In genomic region chr10:99845837-99846382, GRCh38 we compare ENCODE assay signal across 8 cellular contexts.
DNase-seq lines count a peak whose midpoint lies in the region; ATAC-seq and TF ChIP-seq lines count a peak whose summit lies in the region.

No MANE protein-coding gene starts in this region.

- intact Hi-C loops in gastrocnemius medialis (cut with DNase I; ENCODE audit: low total_unique reads): loop anchor here (1.0 to 10.0 kb wide), 3 partner anchors 169 to 341 kb away; partner anchors contain the start of gene ERLIN1

- no peaks in the 10 kb centered on the region for H3K27me3 ChIP-seq in gastrocnemius medialis

- H3K36me3 ChIP-seq in gastrocnemius medialis: no peaks in the 10 kb centered on the region

- H3K9me3 ChIP-seq in gastrocnemius medialis: no peaks in the 10 kb centered on the region

- peak overlapping the region in 1 of 4 donors; percentile 7 for H3K27ac ChIP-seq in gastrocnemius medialis

- ATAC-seq in gastrocnemius medialis: peak; percentile 97 to 99
- no peak for ATAC-seq in GM18519 (IDR thresholded peaks at IDR 0.05; ENCODE audit: low FRiP score, unreplicated experiment)

- in situ Hi-C loops in gastrocnemius medialis (cut with MboI; ENCODE audit: low sequenced_read_pairs in 4 of 4): loop anchor here in 3 of 4 donors (5.0 to 10.0 kb wide), 2 partner anchors 169 to 201 kb away; no protein-coding TSS in a partner anchor

- DNase-seq in DMS79 (lab: John Stamatoyannopoulos, UW): peak; percentile 57
- peak; percentile 86 for DNase-seq in HCEC 1CT
- peak; percentile 49 for DNase-seq in NCI-H146 treated with DMSO at 0.1 percent for 48 hours (lab: John Stamatoyannopoulos, UW; ENCODE audit: unreplicated experiment)
- peak; percentile 54 for DNase-seq in T-helper 9 cell
- DNase-seq in astrocyte of the hippocampus (ENCODE audit: low read depth, low spot score): peak; percentile 91
- peak; percentile 76 for DNase-seq in iPS DF 19.7 (ENCODE audit: low read depth, low spot score)
- peak; percentile 52 to 75 for DNase-seq in gastrocnemius medialis

- peak overlapping the region; percentile 28 to 41 (median 32) for H3K4me3 ChIP-seq in gastrocnemius medialis

- TF ChIP-seq CTCF in gastrocnemius medialis (IDR thresholded peaks at IDR 0.05 in 4 of 5, conservative IDR thresholded peaks at IDR 0.05 in 1 of 5): peak; percentile 88 to 93 (median 91)

- TF ChIP-seq POLR2A in gastrocnemius medialis (IDR thresholded peaks at IDR 0.05): no peak

- peaks cover 0 to 6% of the 10 kb centered on the region in 2 donors for H3K4me1 ChIP-seq in gastrocnemius medialis
